Comparison of ENCODE assay signal across 1 cellular context in the genomic region with DNA sequence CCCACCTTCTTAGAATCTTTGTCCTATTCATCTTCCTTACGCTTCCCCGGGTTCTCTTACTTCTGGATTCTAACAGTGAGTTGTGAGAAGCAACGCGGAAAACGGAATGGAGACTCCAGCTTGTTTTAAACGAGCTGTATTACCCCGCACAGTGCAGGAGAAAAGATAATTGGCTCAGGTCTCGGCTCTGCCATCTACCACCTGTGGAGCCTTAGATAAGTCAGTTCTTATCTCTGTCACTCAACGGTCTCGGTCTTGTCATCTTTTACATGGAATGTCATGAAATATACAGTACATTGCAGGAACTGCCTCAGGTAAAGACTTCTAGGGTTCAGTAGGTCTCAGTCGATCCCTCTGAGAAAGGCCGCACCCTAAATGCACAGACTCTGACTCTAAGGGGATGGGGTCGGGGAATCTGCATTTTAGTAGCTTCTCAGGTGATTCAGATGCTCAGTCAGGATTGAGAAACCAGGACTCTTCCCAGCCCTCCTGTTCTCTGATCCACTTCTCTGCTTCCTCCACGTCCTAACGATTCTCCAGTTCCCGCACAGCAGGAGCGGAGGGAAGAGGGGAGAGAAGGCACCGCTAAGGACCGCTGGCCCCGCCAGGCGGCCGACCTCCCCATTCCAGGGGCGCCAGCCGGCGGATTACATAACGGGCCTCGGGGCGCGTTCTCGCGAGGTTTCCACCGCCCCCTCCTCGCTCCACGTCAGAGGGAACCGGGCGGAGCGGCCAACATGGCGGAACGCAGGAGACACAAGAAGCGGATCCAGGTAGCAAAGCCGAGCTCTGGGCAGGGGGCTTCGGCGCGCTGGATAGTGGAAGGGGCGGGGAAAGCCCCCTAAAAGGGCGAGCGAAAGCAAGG.
TF ChIP-seq lines count a peak whose summit lies in the region.

TSS of gene SEC62 (plus strand) at position 722 of the 865 bp plus-strand sequence. CDS start at position 738, 16 bp downstream.

TF ChIP-seq in HEK293, 187 proteins besides CTCF, POLR2A, EP300 and RAD21 (continued from another document and continues in another):
- TF ChIP-seq ZNF548 (tag by site-specific recombination; IDR thresholded peaks at IDR 0.05) (no peak), YY2 (tag by site-specific recombination; IDR thresholded peaks at IDR 0.05) (peak; percentile 87), MEIS1 (CRISPR knock-in tag; IDR thresholded peaks at IDR 0.05; ENCODE audit: borderline replicate concordance) (no peak), ZNF768 (tag by site-specific recombination; IDR thresholded peaks at IDR 0.05) (no peak), TRIM28 (IDR thresholded peaks at IDR 0.05; ENCODE audit: borderline replicate concordance, low read length) (no peak), ZNF37A (tag by site-specific recombination; IDR thresholded peaks at IDR 0.05) (no peak), GFI1B (tag by site-specific recombination; IDR thresholded peaks at IDR 0.05) (no peak), SP3 (tag by site-specific recombination; IDR thresholded peaks at IDR 0.05) (peak; percentile 82), ZNF837 (tag by site-specific recombination; IDR thresholded peaks at IDR 0.05) (no peak), ZNF19 (tag by site-specific recombination; IDR thresholded peaks at IDR 0.05; ENCODE audit: low read depth) (no peak), KLF10 (tag by site-specific recombination; IDR thresholded peaks at IDR 0.05) (no peak), PRDM6 (tag by site-specific recombination; IDR thresholded peaks at IDR 0.05) (no peak), ZNF223 (tag by site-specific recombination; IDR thresholded peaks at IDR 0.05) (no peak), ZNF549 (tag by site-specific recombination; IDR thresholded peaks at IDR 0.05) (no peak), ZNF580 (tag by site-specific recombination; IDR thresholded peaks at IDR 0.05) (no peak), ZNF132 (tag by site-specific recombination; IDR thresholded peaks at IDR 0.05; ENCODE audit: borderline replicate concordance) (no peak), ZXDB (tag by site-specific recombination; IDR thresholded peaks at IDR 0.05) (peak; percentile 99), ZNF707 (tag by site-specific recombination; IDR thresholded peaks at IDR 0.05) (no peak), ZNF585B (tag by site-specific recombination; IDR thresholded peaks at IDR 0.05) (no peak), ZFHX2 (tag by site-specific recombination; conservative IDR thresholded peaks at IDR 0.05) (peak; percentile 83), ZNF24 (tag by site-specific recombination; IDR thresholded peaks at IDR 0.05) (no peak), ZNF175 (tag by site-specific recombination; IDR thresholded peaks at IDR 0.05) (no peak), ZBTB20 (tag by site-specific recombination; IDR thresholded peaks at IDR 0.05) (peak; percentile 93), ZBTB49 (tag by site-specific recombination; IDR thresholded peaks at IDR 0.05; ENCODE audit: low read depth) (no peak), ZNF571 (tag by site-specific recombination; IDR thresholded peaks at IDR 0.05) (no peak), MYNN (tag by site-specific recombination; IDR thresholded peaks at IDR 0.05; ENCODE audit: borderline replicate concordance) (no peak), ZNF214 (tag by site-specific recombination; IDR thresholded peaks at IDR 0.05; ENCODE audit: borderline replicate concordance) (no peak), ZNF112 (tag by site-specific recombination; IDR thresholded peaks at IDR 0.05) (no peak), SETDB1 (IDR thresholded peaks at IDR 0.05; ENCODE audit: insufficient read length, low read length) (no peak), ZNF354C (tag by site-specific recombination; IDR thresholded peaks at IDR 0.05; ENCODE audit: borderline replicate concordance, low read depth) (no peak), ZNF660 (tag by site-specific recombination; IDR thresholded peaks at IDR 0.05) (peak; percentile 82; the same call in 1 of the 2 replicates), ZNF404 (tag by site-specific recombination; IDR thresholded peaks at IDR 0.05) (no peak), ZNF747 (tag by site-specific recombination; IDR thresholded peaks at IDR 0.05) (no peak), ZNF626 (tag by site-specific recombination; IDR thresholded peaks at IDR 0.05) (no peak), ZIC2 (tag by site-specific recombination; IDR thresholded peaks at IDR 0.05) (peak; percentile 77), ZNF202 (tag by site-specific recombination; IDR thresholded peaks at IDR 0.05; ENCODE audit: borderline replicate concordance) (peak; percentile 100), ZNF394 (tag by site-specific recombination; IDR thresholded peaks at IDR 0.05; ENCODE audit: borderline replicate concordance) (no peak), ZNF433 (tag by site-specific recombination; IDR thresholded peaks at IDR 0.05; ENCODE audit: low read depth) (no peak), ZBTB7A (tag by site-specific recombination; IDR thresholded peaks at IDR 0.05; ENCODE audit: low read depth) (peak; percentile 39; the same call in 1 of the 2 replicates), ZNF600 (tag by site-specific recombination; IDR thresholded peaks at IDR 0.05) (no peak), GLIS1 (tag by site-specific recombination; IDR thresholded peaks at IDR 0.05) (peak; percentile 51), SALL2 (tag by site-specific recombination; IDR thresholded peaks at IDR 0.05; ENCODE audit: borderline replicate concordance) (no peak), ZBTB10 (tag by site-specific recombination; IDR thresholded peaks at IDR 0.05) (peak; percentile 91), ZNF16 (tag by site-specific recombination; IDR thresholded peaks at IDR 0.05; ENCODE audit: low read depth) (no peak), PRDM1 (tag by site-specific recombination; IDR thresholded peaks at IDR 0.05) (peak; percentile 8; the same call in 1 of the 2 replicates)
- TF ChIP-seq, protein P1, sequence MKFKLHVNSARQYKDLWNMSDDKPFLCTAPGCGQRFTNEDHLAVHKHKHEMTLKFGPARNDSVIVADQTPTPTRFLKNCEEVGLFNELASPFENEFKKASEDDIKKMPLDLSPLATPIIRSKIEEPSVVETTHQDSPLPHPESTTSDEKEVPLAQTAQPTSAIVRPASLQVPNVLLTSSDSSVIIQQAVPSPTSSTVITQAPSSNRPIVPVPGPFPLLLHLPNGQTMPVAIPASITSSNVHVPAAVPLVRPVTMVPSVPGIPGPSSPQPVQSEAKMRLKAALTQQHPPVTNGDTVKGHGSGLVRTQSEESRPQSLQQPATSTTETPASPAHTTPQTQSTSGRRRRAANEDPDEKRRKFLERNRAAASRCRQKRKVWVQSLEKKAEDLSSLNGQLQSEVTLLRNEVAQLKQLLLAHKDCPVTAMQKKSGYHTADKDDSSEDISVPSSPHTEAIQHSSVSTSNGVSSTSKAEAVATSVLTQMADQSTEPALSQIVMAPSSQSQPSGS (tag by site-specific recombination; IDR thresholded peaks at IDR 0.05; ENCODE audit: low read depth): peak; percentile 75; the same call in 1 of the 2 replicates
- TF ChIP-seq, protein P2, sequence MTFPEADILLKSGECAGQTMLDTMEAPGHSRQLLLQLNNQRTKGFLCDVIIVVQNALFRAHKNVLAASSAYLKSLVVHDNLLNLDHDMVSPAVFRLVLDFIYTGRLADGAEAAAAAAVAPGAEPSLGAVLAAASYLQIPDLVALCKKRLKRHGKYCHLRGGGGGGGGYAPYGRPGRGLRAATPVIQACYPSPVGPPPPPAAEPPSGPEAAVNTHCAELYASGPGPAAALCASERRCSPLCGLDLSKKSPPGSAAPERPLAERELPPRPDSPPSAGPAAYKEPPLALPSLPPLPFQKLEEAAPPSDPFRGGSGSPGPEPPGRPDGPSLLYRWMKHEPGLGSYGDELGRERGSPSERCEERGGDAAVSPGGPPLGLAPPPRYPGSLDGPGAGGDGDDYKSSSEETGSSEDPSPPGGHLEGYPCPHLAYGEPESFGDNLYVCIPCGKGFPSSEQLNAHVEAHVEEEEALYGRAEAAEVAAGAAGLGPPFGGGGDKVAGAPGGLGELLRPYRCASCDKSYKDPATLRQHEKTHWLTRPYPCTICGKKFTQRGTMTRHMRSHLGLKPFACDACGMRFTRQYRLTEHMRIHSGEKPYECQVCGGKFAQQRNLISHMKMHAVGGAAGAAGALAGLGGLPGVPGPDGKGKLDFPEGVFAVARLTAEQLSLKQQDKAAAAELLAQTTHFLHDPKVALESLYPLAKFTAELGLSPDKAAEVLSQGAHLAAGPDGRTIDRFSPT (tag by site-specific recombination; IDR thresholded peaks at IDR 0.05): peak; percentile 78; the same call in 1 of the 2 replicates
- TF ChIP-seq, protein P3, sequence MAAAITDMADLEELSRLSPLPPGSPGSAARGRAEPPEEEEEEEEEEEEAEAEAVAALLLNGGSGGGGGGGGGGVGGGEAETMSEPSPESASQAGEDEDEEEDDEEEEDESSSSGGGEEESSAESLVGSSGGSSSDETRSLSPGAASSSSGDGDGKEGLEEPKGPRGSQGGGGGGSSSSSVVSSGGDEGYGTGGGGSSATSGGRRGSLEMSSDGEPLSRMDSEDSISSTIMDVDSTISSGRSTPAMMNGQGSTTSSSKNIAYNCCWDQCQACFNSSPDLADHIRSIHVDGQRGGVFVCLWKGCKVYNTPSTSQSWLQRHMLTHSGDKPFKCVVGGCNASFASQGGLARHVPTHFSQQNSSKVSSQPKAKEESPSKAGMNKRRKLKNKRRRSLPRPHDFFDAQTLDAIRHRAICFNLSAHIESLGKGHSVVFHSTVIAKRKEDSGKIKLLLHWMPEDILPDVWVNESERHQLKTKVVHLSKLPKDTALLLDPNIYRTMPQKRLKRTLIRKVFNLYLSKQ (tag by site-specific recombination; IDR thresholded peaks at IDR 0.05; ENCODE audit: borderline replicate concordance): no peak
- TF ChIP-seq, protein P4, sequence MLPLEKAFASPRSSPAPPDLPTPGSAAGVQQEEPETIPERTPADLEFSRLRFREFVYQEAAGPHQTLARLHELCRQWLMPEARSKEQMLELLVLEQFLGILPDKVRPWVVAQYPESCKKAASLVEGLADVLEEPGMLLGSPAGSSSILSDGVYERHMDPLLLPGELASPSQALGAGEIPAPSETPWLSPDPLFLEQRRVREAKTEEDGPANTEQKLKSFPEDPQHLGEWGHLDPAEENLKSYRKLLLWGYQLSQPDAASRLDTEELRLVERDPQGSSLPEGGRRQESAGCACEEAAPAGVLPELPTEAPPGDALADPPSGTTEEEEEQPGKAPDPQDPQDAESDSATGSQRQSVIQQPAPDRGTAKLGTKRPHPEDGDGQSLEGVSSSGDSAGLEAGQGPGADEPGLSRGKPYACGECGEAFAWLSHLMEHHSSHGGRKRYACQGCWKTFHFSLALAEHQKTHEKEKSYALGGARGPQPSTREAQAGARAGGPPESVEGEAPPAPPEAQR (tag by site-specific recombination; IDR thresholded peaks at IDR 0.05): no peak
- TF ChIP-seq, protein P5, sequence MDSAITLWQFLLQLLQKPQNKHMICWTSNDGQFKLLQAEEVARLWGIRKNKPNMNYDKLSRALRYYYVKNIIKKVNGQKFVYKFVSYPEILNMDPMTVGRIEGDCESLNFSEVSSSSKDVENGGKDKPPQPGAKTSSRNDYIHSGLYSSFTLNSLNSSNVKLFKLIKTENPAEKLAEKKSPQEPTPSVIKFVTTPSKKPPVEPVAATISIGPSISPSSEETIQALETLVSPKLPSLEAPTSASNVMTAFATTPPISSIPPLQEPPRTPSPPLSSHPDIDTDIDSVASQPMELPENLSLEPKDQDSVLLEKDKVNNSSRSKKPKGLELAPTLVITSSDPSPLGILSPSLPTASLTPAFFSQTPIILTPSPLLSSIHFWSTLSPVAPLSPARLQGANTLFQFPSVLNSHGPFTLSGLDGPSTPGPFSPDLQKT (IDR thresholded peaks at IDR 0.05; ENCODE audit: borderline replicate concordance, low read depth, low read length): no peak
